ENCODE assay signal across 17 cellular contexts in the genomic region with DNA sequence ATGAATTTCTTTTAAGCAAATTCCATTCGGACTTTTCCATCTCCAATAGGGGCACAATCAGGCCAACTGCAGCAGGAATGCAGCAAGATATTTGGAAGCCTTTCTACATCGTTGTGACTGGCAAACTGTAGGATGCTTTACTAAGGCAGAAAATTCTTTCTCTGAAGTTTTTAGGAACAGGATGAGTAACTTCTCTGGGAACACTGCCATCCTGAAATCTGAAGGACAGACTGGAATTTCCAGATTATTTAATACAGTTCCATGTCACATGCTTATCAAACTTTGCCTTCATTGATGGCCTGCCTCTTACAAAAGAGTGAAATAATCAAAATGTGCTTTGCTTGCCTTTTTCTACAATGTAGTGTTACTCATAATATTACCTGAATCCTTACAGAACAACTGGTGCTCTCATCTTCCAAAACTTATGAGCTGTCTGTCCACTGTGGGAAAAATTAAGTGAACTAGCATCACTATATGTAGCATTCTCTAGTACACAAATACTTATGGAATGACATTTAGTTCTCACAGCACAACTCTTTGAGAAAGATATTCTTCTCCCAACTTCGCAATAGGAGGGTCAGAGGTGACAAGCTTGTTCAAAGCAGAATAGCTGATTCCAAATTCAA. TPM values are rescaled to one million over a fixed set of nuclear protein-coding genes. Genes with fewer than 3 reads are reported as not detected.
DNase-seq lines count a peak whose midpoint lies in the region; ATAC-seq and TF ChIP-seq lines count a peak whose summit lies in the region.
"Had no signal": no experiment of that assay in that cellular context is flagged by ENCODE, and none has a peak within 500 bp of the region (broad histone marks: within the 10 kb centered on the region; RNA-seq: fewer than 3 reads in every experiment).

No MANE protein-coding gene starts in this region.

- no peak for TF ChIP-seq POLR2A in body of pancreas (IDR thresholded peaks at IDR 0.05)

- WGBS in body of pancreas, 2 donors = 37 to 48% methylated on average over 3 of the region's 3 CpGs

- POLR2A ChIA-PET in RWPE1 (lab: Yijun Ruan, JAX; ENCODE audit: low non-redundant PET) = no interaction called here

- intact Hi-C loops in body of pancreas (cut with DNase I) = no loop called here

- no peaks in the 10 kb centered on the region for H3K9me3 ChIP-seq in body of pancreas

- no peaks in the 10 kb centered on the region for H3K36me3 ChIP-seq in body of pancreas (replicated peaks in 1 of 2; ENCODE audit: insufficient read depth in 1 of 2, low read depth in 2 of 2)

- no peaks in the 10 kb centered on the region for H3K27me3 ChIP-seq in body of pancreas

- ATAC-seq in body of pancreas (peak; percentile 40), HG03342 (IDR thresholded peaks at IDR 0.05; ENCODE audit: unreplicated experiment) (no peak)
- ATAC-seq: T-helper 17 cell had no signal

- no peak for TF ChIP-seq CTCF in AG10803 (conservative IDR thresholded peaks at IDR 0.05; ENCODE audit: low read length)
- no peak for TF ChIP-seq CTCF in LNCaP clone FGC (IDR thresholded peaks at IDR 0.05; ENCODE audit: control insufficient read depth, extremely low read depth, insufficient read depth)
- no peak for TF ChIP-seq CTCF in body of pancreas (IDR thresholded peaks at IDR 0.05)
- TF ChIP-seq CTCF in RWPE1 (conservative IDR thresholded peaks at IDR 0.05; ENCODE audit: low read depth) = no peak

- H3K27ac ChIP-seq in body of pancreas = no peak overlapping the region
- no peak overlapping the region for H3K27ac ChIP-seq in RWPE1

- no peaks in the 10 kb centered on the region for H3K4me1 ChIP-seq in body of pancreas

- DNase-seq in AG10803 (ENCODE audit: low read depth) = peak; percentile 53
- DNase-seq in LNCaP clone FGC (ENCODE audit: low read depth) = peak; percentile 71
- no peak for DNase-seq in body of pancreas
- peak; percentile 34 for DNase-seq in kidney tubule cell (ENCODE audit: low spot score)
- DNase-seq in RWPE1 (ENCODE audit: low spot score) = no peak
- DNase-seq in activated CD4-positive, CD25-positive, alpha-beta regulatory T cell (lab: John Stamatoyannopoulos, UW) = no peak
- DNase-seq in activated naive CD4-positive, alpha-beta T cell (lab: John Stamatoyannopoulos, UW) = no peak
- DNase-seq: activated CD4-positive, alpha-beta T cell treated with anti-CD3 and anti-CD28 coated beads, Interleukin-2, amount 50 U/mL, for 1 hour; activated T-cell treated with anti-CD3 and anti-CD28 coated beads, Interleukin-2, amount 50 U/mL, for 48 hours; amniotic stem cell; H9; mesendoderm; NCI-H1694 treated with DMSO at 0.1 percent for 48 hours; occipital lobe; RPMI8226; T-helper 17 cell had no signal

- CTCF ChIA-PET in RWPE1 (lab: Yijun Ruan, JAX) = no interaction called here

- no peak overlapping the region for H3K4me3 ChIP-seq in AG10803 (ENCODE audit: low read length)
- H3K4me3 ChIP-seq in LNCaP clone FGC (ENCODE audit: low read depth, low read length) = no peak overlapping the region
- no peak overlapping the region for H3K4me3 ChIP-seq in body of pancreas

RNA-seq across cellular contexts. Expression of a gene that starts 32.0 kb away (rescaled TPM):
- total RNA-seq in body of pancreas = 10 to 100 TPM; 14.2 to 32.9 TPM

Comparison
In these comparisons a context has a peak if more than half of its experiments do, and no peak if none do; other contexts are left out.
1. DNase-seq: peak in AG10803 (single experiment), LNCaP clone FGC (single experiment) and kidney tubule cell (single experiment); none in body of pancreas (0 of 4), RWPE1 (single experiment), activated CD4-positive, CD25-positive, alpha-beta regulatory T cell (0 of 4) and activated naive CD4-positive, alpha-beta T cell (0 of 4).